Comparison of ENCODE assay signal across 2 cellular contexts in the genomic region with DNA sequence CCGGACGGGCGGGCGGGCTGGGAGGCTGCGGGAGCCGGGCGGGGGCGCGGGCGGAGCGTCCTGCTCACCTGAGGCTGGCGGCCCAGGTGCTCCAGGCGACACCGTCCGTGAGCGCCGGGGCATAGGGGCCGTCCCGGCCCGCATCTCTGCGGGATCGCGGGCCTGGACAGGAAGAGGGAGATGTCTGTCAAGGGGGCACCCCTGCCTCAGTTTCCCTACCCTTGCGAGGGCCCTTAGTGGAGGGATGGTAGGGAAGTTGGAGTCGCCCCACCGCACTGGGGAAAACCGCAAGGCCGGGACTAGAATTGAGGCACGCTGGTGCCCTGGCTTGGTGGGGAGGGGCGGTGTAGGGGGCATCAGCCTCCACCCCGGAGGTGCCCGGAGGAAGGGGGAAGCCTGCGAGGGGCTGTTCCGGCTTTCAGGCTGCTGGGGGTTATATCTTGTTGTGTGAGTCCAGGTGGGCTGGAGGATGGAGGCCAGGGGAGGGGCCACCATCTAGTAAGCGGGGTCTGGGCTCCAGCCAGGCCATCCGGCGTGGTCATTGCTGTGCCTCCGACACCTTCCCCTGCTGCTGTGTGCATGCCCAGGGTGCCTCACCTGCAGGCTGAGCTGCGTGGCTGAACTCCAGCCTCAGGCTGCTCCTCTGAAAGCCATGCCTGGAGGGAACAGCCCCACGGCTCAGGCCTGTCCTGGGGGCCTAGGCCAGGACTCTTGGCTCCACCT.
TF ChIP-seq lines count a peak whose summit lies in the region.

No MANE protein-coding gene starts in this region.

TF ChIP-seq in A549, 52 proteins besides CTCF, POLR2A, EP300 and RAD21:
- TF ChIP-seq CBX8 (IDR thresholded peaks at IDR 0.05) = no peak
- TF ChIP-seq JUN (IDR thresholded peaks at IDR 0.05) = 0 out of 5 replicates have a peak, but pooled peaks of 1 of the 2 experiments have one; percentile 0
TF ChIP-seq in A549: peak in this region for 1.

TF ChIP-seq in HCT116, 20 proteins besides CTCF, POLR2A, EP300 and RAD21:
- TF ChIP-seq ZFX (IDR thresholded peaks at IDR 0.05) = peak; percentile 3; the same call in 1 of the 2 replicates
- TF ChIP-seq CEBPB (IDR thresholded peaks at IDR 0.05; ENCODE audit: low read depth) = no peak
